Comparison of ENCODE assay signal across 15 cellular contexts in the genomic region with DNA sequence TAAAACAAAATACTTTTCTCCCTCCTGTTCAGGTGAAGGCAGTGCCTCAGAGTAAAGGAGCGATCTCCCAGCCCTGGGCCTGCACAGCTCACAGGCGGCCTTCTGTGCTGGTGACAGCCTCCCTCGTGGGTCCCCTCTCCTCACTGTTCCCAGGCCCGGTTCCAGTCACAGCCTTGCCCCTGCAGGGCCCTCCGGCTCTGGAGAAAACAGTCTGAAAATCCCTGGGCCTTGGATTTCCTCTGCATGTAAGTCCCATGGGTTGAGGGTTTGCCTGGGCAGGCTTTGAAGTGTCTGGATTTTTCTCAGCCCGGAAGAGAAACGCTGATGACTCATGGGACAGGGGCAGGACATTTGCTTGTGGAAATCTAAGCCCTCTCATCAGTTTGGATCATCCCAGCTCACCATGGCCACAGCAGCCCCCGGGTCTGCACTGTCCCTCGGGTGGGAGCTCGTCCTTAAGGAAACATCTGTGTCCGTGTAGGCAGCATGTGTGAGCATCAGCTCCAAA.
A peak's percentile ranks its signal among the peaks of the same experiment; 100 is the strongest.
DNase-seq lines count a peak whose midpoint lies in the region; ATAC-seq and TF ChIP-seq lines count a peak whose summit lies in the region.
"Had no signal": no experiment of that assay in that cellular context is flagged by ENCODE, and none has a peak within 500 bp of the region (broad histone marks: within the 10 kb centered on the region; RNA-seq: fewer than 3 reads in every experiment).

No MANE protein-coding gene starts in this region.

- H3K4me1 Mint-ChIP-seq in chondrocyte (ENCODE audit: low read depth), result peaks cover 35% of the 10 kb centered on the region
- no peaks in the 10 kb centered on the region for H3K4me1 Mint-ChIP-seq in activated T-helper 2 cell treated with anti-CD3 and anti-CD28 coated beads, Interferon-gamma antibody, Interleukin-2, Interleukin-4, amounts not matched to agents 10 μg/mL and 5 μg/mL and 100 μg/mL, durations not matched to agents 14 hours and 24 hours and 36 hours (ENCODE audit: low read depth)
- no peaks in the 10 kb centered on the region for H3K4me1 Mint-ChIP-seq in effector memory CD8-positive, alpha-beta T cell (ENCODE audit: low read depth in 2 of 2)
- H3K4me1 Mint-ChIP-seq: activated B cell treated with CpG ODN at 0.5 μM for 24 hours had no signal

- no peaks in the 10 kb centered on the region for H3K36me3 Mint-ChIP-seq in chondrocyte (ENCODE audit: low read depth)
- H3K36me3 Mint-ChIP-seq in activated T-helper 2 cell treated with anti-CD3 and anti-CD28 coated beads, Interferon-gamma antibody, Interleukin-2, Interleukin-4, amounts not matched to agents 10 μg/mL and 5 μg/mL and 100 μg/mL, durations not matched to agents 14 hours and 24 hours and 36 hours (ENCODE audit: low read depth), result no peaks in the 10 kb centered on the region
- H3K36me3 Mint-ChIP-seq in effector memory CD8-positive, alpha-beta T cell (ENCODE audit: insufficient read depth), result no peaks in the 10 kb centered on the region

- DNase-seq in AG04450 (ENCODE audit: low read depth, low spot score) (peak; percentile 6), HT1080 (ENCODE audit: low read depth) (peak; percentile 83), chondrocyte (ENCODE audit: low spot score) (no peak), lung microvascular endothelial cell (ENCODE audit: low read depth in 2 of 2) (peak; percentile 36 to 59), NCI-H446 (lab: John Stamatoyannopoulos, UW) (no peak)
- no peak for DNase-seq in activated T-helper 2 cell treated with anti-CD3 and anti-CD28 coated beads, Interferon-gamma antibody, Interleukin-2, Interleukin-4, amounts not matched to agents 10 μg/mL and 5 μg/mL and 100 μg/mL, durations not matched to agents 14 hours and 24 hours and 36 hours (ENCODE audit: low spot score)
- no peak for DNase-seq in effector memory CD8-positive, alpha-beta T cell
- DNase-seq: activated B cell treated with CpG ODN at 0.5 μM for 24 hours; C1 segment of cervical spinal cord; MM.1S; NCI-H345; Right ventricle myocardium superior; stimulated activated naive CD4-positive, alpha-beta T cell treated with Interleukin-2 at 50 U/mL for 16 hours had no signal

- no peaks in the 10 kb centered on the region for H3K27me3 Mint-ChIP-seq in chondrocyte (ENCODE audit: low read depth)
- no peaks in the 10 kb centered on the region for H3K27me3 Mint-ChIP-seq in activated T-helper 2 cell treated with anti-CD3 and anti-CD28 coated beads, Interferon-gamma antibody, Interleukin-2, Interleukin-4, amounts not matched to agents 10 μg/mL and 5 μg/mL and 100 μg/mL, durations not matched to agents 14 hours and 24 hours and 36 hours (ENCODE audit: low read depth)
- no peaks in the 10 kb centered on the region for H3K27me3 Mint-ChIP-seq in effector memory CD8-positive, alpha-beta T cell
- H3K27me3 Mint-ChIP-seq: activated B cell treated with CpG ODN at 0.5 μM for 24 hours had no signal

- intact Hi-C loops in activated T-helper 2 cell treated with anti-CD3 and anti-CD28 coated beads, Interferon-gamma antibody, Interleukin-2, Interleukin-4, amounts not matched to agents 10 μg/mL and 5 μg/mL and 100 μg/mL, durations not matched to agents 14 hours and 24 hours and 36 hours (cut with micrococcal nuclease), result no loop called here

- no peak for ATAC-seq in GM21447 (IDR thresholded peaks at IDR 0.05; ENCODE audit: unreplicated experiment)
- ATAC-seq in effector memory CD8-positive, alpha-beta T cell (replicated peaks), result no peak

- H3K27ac ChIP-seq in AG04450 (ENCODE audit: low read depth, low read length), result peak overlapping the region; percentile 31

- peaks cover 5% of the 10 kb centered on the region; the same call in 1 of the 2 replicates for H3K9me3 ChIP-seq in AG04450 (ENCODE audit: control insufficient read depth, insufficient read depth, low read length)

- no peak overlapping the region for H3K4me3 ChIP-seq in AG04450 (ENCODE audit: low read depth, low read length)

- H3K27ac Mint-ChIP-seq in chondrocyte (ENCODE audit: unreplicated experiment), result peak overlapping the region; percentile 83
- H3K27ac Mint-ChIP-seq in activated T-helper 2 cell treated with anti-CD3 and anti-CD28 coated beads, Interferon-gamma antibody, Interleukin-2, Interleukin-4, amounts not matched to agents 10 μg/mL and 5 μg/mL and 100 μg/mL, durations not matched to agents 14 hours and 24 hours and 36 hours, result no peak overlapping the region
- no peak overlapping the region for H3K27ac Mint-ChIP-seq in effector memory CD8-positive, alpha-beta T cell
- H3K27ac Mint-ChIP-seq: activated B cell treated with CpG ODN at 0.5 μM for 24 hours, nephron had no signal

- no peaks in the 10 kb centered on the region for H3K9me3 Mint-ChIP-seq in chondrocyte (ENCODE audit: low read depth)
- peaks cover 3% of the 10 kb centered on the region for H3K9me3 Mint-ChIP-seq in activated T-helper 2 cell treated with anti-CD3 and anti-CD28 coated beads, Interferon-gamma antibody, Interleukin-2, Interleukin-4, amounts not matched to agents 10 μg/mL and 5 μg/mL and 100 μg/mL, durations not matched to agents 14 hours and 24 hours and 36 hours
- H3K9me3 Mint-ChIP-seq in effector memory CD8-positive, alpha-beta T cell, result no peaks in the 10 kb centered on the region
- H3K9me3 Mint-ChIP-seq: nephron had no signal

- POLR2A ChIA-PET in AG04450 (lab: Yijun Ruan, JAX), result no interaction called here

- no peak for TF ChIP-seq CTCF in AG04450 (IDR thresholded peaks at IDR 0.05; ENCODE audit: low read depth, low read length)
- no peak for TF ChIP-seq CTCF in chondrocyte (IDR thresholded peaks at IDR 0.05)

- CTCF ChIA-PET in AG04450 (lab: Charles Lee), result no interaction called here

- no peak overlapping the region for H3K4me3 Mint-ChIP-seq in chondrocyte (ENCODE audit: unreplicated experiment)
- H3K4me3 Mint-ChIP-seq in activated T-helper 2 cell treated with anti-CD3 and anti-CD28 coated beads, Interferon-gamma antibody, Interleukin-2, Interleukin-4, amounts not matched to agents 10 μg/mL and 5 μg/mL and 100 μg/mL, durations not matched to agents 14 hours and 24 hours and 36 hours (ENCODE audit: low read depth), result no peak overlapping the region
- H3K4me3 Mint-ChIP-seq in effector memory CD8-positive, alpha-beta T cell, result no peak overlapping the region
- H3K4me3 Mint-ChIP-seq: activated B cell treated with CpG ODN at 0.5 μM for 24 hours, nephron had no signal

- H3K27me3 ChIP-seq in AG04450 (ENCODE audit: control insufficient read depth, insufficient read depth, low read length), result no peaks in the 10 kb centered on the region

Comparison
In these comparisons a context has a peak if more than half of its experiments do, and no peak if none do; other contexts are left out.
1. DNase-seq: peak in AG04450 (single experiment), HT1080 (single experiment) and lung microvascular endothelial cell (2 of 2); none in chondrocyte (single experiment), activated T-helper 2 cell treated with anti-CD3 and anti-CD28 coated beads, Interferon-gamma antibody, Interleukin-2, Interleukin-4, amounts not matched to agents 10 μg/mL and 5 μg/mL and 100 μg/mL, durations not matched to agents 14 hours and 24 hours and 36 hours (single experiment), NCI-H446 (0 of 2) and effector memory CD8-positive, alpha-beta T cell (0 of 3).